ENCODE assay signal across 1 cellular context in the genomic region with DNA sequence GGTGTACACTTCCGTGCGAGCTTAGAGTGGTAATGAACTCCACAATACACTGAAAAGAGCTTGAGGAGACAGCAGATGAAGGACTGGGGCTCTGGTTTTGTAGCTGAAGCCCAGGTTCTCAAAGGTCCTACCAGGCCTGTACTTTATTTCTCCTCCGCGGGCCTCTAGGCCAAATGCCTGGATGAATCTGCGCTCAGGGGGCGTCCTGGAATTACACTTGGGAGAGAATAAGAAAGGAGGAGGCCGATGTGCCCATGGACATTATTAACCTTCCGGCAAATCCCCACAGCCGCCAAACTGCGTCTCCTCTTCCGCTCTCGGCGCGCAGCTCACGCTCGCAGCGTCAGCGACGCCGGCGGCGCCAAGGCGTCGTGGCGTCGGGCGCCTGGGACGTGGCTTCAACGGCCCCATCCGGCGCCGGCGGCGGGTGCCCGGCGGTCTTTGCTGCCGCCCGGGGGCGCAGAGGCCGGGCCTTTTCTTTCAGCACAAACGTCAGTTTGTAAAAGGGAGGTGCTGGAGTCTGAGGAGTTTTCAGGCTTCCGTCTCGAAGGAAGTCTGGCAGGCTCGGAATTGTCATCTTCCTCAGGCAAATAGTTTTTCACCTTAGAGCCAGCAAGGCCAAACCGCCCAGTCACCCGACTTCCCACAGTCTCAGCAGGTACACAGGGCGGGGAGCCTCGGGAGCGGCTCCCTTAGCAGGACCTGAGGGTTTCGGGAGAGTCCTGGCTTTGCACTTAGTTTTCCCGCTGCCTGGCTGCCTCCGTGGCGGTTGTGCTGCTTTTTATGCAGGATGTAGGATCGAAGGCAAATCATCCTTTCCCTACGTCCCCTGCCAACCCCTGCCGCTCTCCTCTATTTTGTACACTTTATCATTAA.
TF ChIP-seq lines count a peak whose summit lies in the region.

Gene CCDC7, plus strand, starts transcription at position 401 of the 876 bp plus-strand sequence. CDS start 5,503 bp downstream, outside the sequence.

TF ChIP-seq in K562, 482 proteins besides CTCF, POLR2A, EP300 and RAD21 (continued from another document):
- TF ChIP-seq L3MBTL2 (IDR thresholded peaks at IDR 0.05) = peak; percentile 91
- TF ChIP-seq FOXK2 (conservative IDR thresholded peaks at IDR 0.05 in 1 of 2, IDR thresholded peaks at IDR 0.05 in 1 of 2; ENCODE audit: low read depth in 2 of 2) = no peak
- TF ChIP-seq MEF2D (tag; conservative IDR thresholded peaks at IDR 0.05; ENCODE audit: low read depth) = no peak
- peak; percentile 93 for TF ChIP-seq HMGN3 (IDR thresholded peaks at IDR 0.05; ENCODE audit: borderline replicate concordance, extremely low read depth, insufficient read length, low read depth, low read length)
- TF ChIP-seq PHB (CRISPR knock-in tag; IDR thresholded peaks at IDR 0.05) = peak; percentile 47; the same call in 1 of the 2 replicates
- TF ChIP-seq ZNF589 (CRISPR knock-in tag; IDR thresholded peaks at IDR 0.05; ENCODE audit: low read depth) = peak; percentile 79; the same call in 1 of the 2 replicates
- peak; percentile 89 for TF ChIP-seq TAF1 (IDR thresholded peaks at IDR 0.05; ENCODE audit: control insufficient read depth, extremely low read depth, insufficient read depth, low read length, severe bottlenecking)
- no peak for TF ChIP-seq ZBTB8A (IDR thresholded peaks at IDR 0.05; ENCODE audit: partially characterized antibody)
- TF ChIP-seq CHD1 (IDR thresholded peaks at IDR 0.05; ENCODE audit: low read length) = peak; percentile 68
- TF ChIP-seq ZNF586 (CRISPR knock-in tag; conservative IDR thresholded peaks at IDR 0.05) = no peak
- TF ChIP-seq ZSCAN29 (IDR thresholded peaks at IDR 0.05) = no peak
- TF ChIP-seq MTA2 (IDR thresholded peaks at IDR 0.05; ENCODE audit: low read depth) = no peak
- TF ChIP-seq MEIS2 (IDR thresholded peaks at IDR 0.05; ENCODE audit: partially characterized antibody) = peak; percentile 69
- TF ChIP-seq, protein P1, sequence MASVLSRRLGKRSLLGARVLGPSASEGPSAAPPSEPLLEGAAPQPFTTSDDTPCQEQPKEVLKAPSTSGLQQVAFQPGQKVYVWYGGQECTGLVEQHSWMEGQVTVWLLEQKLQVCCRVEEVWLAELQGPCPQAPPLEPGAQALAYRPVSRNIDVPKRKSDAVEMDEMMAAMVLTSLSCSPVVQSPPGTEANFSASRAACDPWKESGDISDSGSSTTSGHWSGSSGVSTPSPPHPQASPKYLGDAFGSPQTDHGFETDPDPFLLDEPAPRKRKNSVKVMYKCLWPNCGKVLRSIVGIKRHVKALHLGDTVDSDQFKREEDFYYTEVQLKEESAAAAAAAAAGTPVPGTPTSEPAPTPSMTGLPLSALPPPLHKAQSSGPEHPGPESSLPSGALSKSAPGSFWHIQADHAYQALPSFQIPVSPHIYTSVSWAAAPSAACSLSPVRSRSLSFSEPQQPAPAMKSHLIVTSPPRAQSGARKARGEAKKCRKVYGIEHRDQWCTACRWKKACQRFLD (CRISPR knock-in tag; IDR thresholded peaks at IDR 0.05) = 0 out of 2 replicates have a peak, but pooled peaks have one; percentile 71
- peak in 1 of 2 experiments; percentile 52 for TF ChIP-seq AFF1 (IDR thresholded peaks at IDR 0.05; ENCODE audit: low read depth in 1 of 2, partially characterized antibody in 2 of 2)
- TF ChIP-seq NFIC (IDR thresholded peaks at IDR 0.05) = 0 out of 2 replicates have a peak, but pooled peaks have one; percentile 4
- TF ChIP-seq ZHX1 (conservative IDR thresholded peaks at IDR 0.05; ENCODE audit: low read length) = peak; percentile 88
- TF ChIP-seq USF1 (CRISPR knock-in tag; IDR thresholded peaks at IDR 0.05) = no peak
- 0 out of 4 replicates have a peak, but pooled peaks of 1 of the 2 experiments have one; percentile 1 for TF ChIP-seq SRF (CRISPR knock-in tag; IDR thresholded peaks at IDR 0.05)
- no peak for TF ChIP-seq DDX20 (tag; IDR thresholded peaks at IDR 0.05; ENCODE audit: low read depth)
- TF ChIP-seq ZNF3 (CRISPR knock-in tag; IDR thresholded peaks at IDR 0.05) = no peak
- TF ChIP-seq, protein P2, sequence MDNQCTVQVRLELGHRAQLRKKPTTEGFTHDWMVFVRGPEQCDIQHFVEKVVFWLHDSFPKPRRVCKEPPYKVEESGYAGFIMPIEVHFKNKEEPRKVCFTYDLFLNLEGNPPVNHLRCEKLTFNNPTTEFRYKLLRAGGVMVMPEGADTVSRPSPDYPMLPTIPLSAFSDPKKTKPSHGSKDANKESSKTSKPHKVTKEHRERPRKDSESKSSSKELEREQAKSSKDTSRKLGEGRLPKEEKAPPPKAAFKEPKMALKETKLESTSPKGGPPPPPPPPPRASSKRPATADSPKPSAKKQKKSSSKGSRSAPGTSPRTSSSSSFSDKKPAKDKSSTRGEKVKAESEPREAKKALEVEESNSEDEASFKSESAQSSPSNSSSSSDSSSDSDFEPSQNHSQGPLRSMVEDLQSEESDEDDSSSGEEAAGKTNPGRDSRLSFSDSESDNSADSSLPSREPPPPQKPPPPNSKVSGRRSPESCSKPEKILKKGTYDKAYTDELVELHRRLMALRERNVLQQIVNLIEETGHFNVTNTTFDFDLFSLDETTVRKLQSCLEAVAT (IDR thresholded peaks at IDR 0.05) = peak in 1 of 2 experiments; percentile 62; a peak in 1 of 4 replicates
- TF ChIP-seq FUS (optimal IDR thresholded peaks at IDR 0.05; ENCODE audit: low read depth, low read length) = no peak
- TF ChIP-seq JUN (IDR thresholded peaks at IDR 0.05; ENCODE audit: borderline replicate concordance, low read depth, low read length) = no peak
- TF ChIP-seq JUN (CRISPR knock-in tag; IDR thresholded peaks at IDR 0.05; ENCODE audit: borderline replicate concordance) = no peak
- TF ChIP-seq ELF2 (CRISPR knock-in tag; IDR thresholded peaks at IDR 0.05) = peak; percentile 80
- no peak for TF ChIP-seq MIER1 (IDR thresholded peaks at IDR 0.05; ENCODE audit: low read depth)
- no peak for TF ChIP-seq GTF3C2 (IDR thresholded peaks at IDR 0.05; ENCODE audit: borderline replicate concordance, extremely low read depth, insufficient read length)
- TF ChIP-seq ZNF311 (CRISPR knock-in tag; IDR thresholded peaks at IDR 0.05) = no peak
- peak; percentile 86; the same call in 1 of the 2 replicates for TF ChIP-seq KLF13 (tag; IDR thresholded peaks at IDR 0.05; ENCODE audit: borderline replicate concordance, low read depth)
- TF ChIP-seq SMAD4 (CRISPR knock-in tag; conservative IDR thresholded peaks at IDR 0.05) = peak; percentile 96
- TF ChIP-seq NFATC3 (IDR thresholded peaks at IDR 0.05) = no peak
- TF ChIP-seq ZNF707 (CRISPR knock-in tag; conservative IDR thresholded peaks at IDR 0.05) = no peak
- TF ChIP-seq NONO (IDR thresholded peaks at IDR 0.05; ENCODE audit: low read depth in 2 of 2, low read length in 1 of 2) = 0 out of 4 replicates have a peak, but pooled peaks of 1 of the 2 experiments have one; percentile 51
- TF ChIP-seq ZNF764 (CRISPR knock-in tag; IDR thresholded peaks at IDR 0.05; ENCODE audit: low read depth) = no peak
- TF ChIP-seq ZNF57 (CRISPR knock-in tag; IDR thresholded peaks at IDR 0.05) = no peak
- peak; percentile 64 for TF ChIP-seq FIP1L1 (IDR thresholded peaks at IDR 0.05; ENCODE audit: low read depth, low read length, poor library complexity, severe bottlenecking)
- TF ChIP-seq NR1H2 (CRISPR knock-in tag; IDR thresholded peaks at IDR 0.05) = no peak
- TF ChIP-seq CTBP1 (IDR thresholded peaks at IDR 0.05; ENCODE audit: borderline replicate concordance) = peak; percentile 81
- peak; percentile 15; the same call in 1 of the 2 replicates for TF ChIP-seq BHLHE40 (IDR thresholded peaks at IDR 0.05; ENCODE audit: low read length)
- TF ChIP-seq CREM (IDR thresholded peaks at IDR 0.05; ENCODE audit: low read depth) = peak; percentile 94
